In the genomic region with DNA sequence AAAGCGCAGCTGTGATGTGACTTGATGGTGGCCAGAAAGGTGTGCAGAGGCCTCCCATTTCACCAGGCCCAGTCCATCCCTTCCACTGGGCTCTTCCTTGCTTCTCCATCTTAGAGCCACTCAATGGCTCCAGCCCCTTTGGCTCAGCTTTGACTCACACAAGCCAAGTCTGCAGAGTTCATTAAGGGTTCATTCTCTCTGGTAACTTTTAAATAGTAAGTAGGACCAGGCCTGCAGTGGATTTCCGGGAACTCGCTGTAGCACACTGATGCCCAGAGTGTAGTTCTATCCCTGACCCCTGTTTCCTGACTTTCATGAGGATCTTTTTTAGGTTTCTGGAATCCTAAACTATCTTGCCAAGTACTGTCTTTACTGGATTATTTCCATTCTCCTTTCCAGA, we compare ENCODE assay signal across 6 cellular contexts. TPM values are rescaled to one million over a fixed set of nuclear protein-coding genes. Genes with fewer than 3 reads are reported as not detected.
"Had no signal": no experiment of that assay in that cellular context is flagged by ENCODE, and none has a peak within 500 bp of the region (broad histone marks: within the 10 kb centered on the region; RNA-seq: fewer than 3 reads in every experiment).

No MANE protein-coding gene starts in this region.

RNA-seq across cellular contexts. Expression of a gene that starts 11.9 kb away (rescaled TPM):
- total RNA-seq: K562, M059J, PC-3, Peyer's patch, SJSA1 had no signal
- polyA plus RNA-seq: SK-N-SH had no signal

RNA-seq across cellular contexts. Expression of a gene that starts 25.9 kb away (rescaled TPM):
- total RNA-seq: K562, M059J, PC-3, Peyer's patch, SJSA1 had no signal
- polyA plus RNA-seq: K562, SK-N-SH had no signal

RNA-seq across cellular contexts. Expression of a gene that starts 49.0 kb away (rescaled TPM):
- total RNA-seq: K562, M059J, PC-3, Peyer's patch, SJSA1 had no signal
- polyA plus RNA-seq: K562, SK-N-SH had no signal
